Comparison of ENCODE assay signal across 1 cellular context in the genomic region with DNA sequence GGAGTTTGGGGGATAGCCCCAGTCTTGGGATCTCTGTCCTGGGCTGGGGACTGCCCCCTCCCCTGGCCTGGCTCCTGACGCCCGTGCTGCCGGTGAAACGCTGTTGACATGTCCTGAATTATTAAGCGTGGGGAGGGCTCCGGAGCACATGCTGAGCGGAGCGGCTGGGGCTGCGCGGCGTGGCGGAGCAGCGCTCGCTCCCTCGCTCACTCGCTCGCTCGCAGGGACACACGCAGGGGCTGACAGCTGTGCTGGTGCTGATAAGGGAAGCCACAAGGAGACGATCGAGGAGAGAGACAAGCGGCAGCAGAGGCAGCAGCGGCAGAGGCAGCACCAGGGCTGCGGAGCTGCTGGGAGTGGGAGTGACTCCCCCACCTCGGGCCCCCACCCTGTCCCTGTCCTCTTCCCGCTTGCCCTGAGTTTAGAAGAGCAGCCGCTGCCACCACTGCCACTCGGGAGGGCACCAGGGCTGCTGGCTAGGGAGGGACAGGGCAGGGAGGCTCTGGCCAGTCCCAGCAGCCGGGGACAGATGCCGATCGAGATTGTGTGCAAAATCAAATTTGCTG.
TF ChIP-seq lines count a peak whose summit lies in the region.

A gene with protein sequence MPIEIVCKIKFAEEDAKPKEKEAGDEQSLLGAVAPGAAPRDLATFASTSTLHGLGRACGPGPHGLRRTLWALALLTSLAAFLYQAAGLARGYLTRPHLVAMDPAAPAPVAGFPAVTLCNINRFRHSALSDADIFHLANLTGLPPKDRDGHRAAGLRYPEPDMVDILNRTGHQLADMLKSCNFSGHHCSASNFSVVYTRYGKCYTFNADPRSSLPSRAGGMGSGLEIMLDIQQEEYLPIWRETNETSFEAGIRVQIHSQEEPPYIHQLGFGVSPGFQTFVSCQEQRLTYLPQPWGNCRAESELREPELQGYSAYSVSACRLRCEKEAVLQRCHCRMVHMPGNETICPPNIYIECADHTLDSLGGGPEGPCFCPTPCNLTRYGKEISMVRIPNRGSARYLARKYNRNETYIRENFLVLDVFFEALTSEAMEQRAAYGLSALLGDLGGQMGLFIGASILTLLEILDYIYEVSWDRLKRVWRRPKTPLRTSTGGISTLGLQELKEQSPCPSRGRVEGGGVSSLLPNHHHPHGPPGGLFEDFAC (plus strand): TSS at position 287 of the 566 bp plus-strand sequence. CDS start 243 bp downstream, at position 530.

TF ChIP-seq in K562, 482 proteins besides CTCF, POLR2A, EP300 and RAD21 (continued from another document and continues in another):
- TF ChIP-seq, protein P1, sequence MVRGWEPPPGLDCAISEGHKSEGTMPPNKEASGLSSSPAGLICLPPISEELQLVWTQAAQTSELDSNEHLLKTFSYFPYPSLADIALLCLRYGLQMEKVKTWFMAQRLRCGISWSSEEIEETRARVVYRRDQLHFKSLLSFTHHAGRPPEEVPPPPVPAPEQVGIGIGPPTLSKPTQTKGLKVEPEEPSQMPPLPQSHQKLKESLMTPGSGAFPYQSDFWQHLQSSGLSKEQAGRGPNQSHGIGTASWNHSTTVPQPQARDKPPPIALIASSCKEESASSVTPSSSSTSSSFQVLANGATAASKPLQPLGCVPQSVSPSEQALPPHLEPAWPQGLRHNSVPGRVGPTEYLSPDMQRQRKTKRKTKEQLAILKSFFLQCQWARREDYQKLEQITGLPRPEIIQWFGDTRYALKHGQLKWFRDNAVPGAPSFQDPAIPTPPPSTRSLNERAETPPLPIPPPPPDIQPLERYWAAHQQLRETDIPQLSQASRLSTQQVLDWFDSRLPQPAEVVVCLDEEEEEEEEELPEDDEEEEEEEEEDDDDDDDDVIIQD (CRISPR knock-in tag; IDR thresholded peaks at IDR 0.05) = no peak
- TF ChIP-seq PBX2 (CRISPR knock-in tag; IDR thresholded peaks at IDR 0.05; ENCODE audit: low read depth) (0 out of 2 replicates have a peak, but pooled peaks have one; percentile 28), PBX2 (tag; conservative IDR thresholded peaks at IDR 0.05; ENCODE audit: low read depth) (peak; percentile 82), ZNF639 (CRISPR knock-in tag; conservative IDR thresholded peaks at IDR 0.05 in 1 of 2, IDR thresholded peaks at IDR 0.05 in 1 of 2) (peak in 1 of 2 experiments; percentile 84; a peak in 2 of 4 replicates), NCOA4 (IDR thresholded peaks at IDR 0.05; ENCODE audit: partially characterized antibody) (no peak), ZNF518B (CRISPR knock-in tag; IDR thresholded peaks at IDR 0.05) (no peak), KHSRP (IDR thresholded peaks at IDR 0.05) (no peak), KLF10 (CRISPR knock-in tag; IDR thresholded peaks at IDR 0.05) (no peak), ARID1B (IDR thresholded peaks at IDR 0.05) (peak; percentile 98), ZNF354B (CRISPR knock-in tag; IDR thresholded peaks at IDR 0.05) (no peak), SRSF9 (IDR thresholded peaks at IDR 0.05; ENCODE audit: borderline replicate concordance, low read depth, low read length) (no peak), TARDBP (IDR thresholded peaks at IDR 0.05) (peak; percentile 97), ZNF347 (CRISPR knock-in tag; IDR thresholded peaks at IDR 0.05; ENCODE audit: low read depth) (no peak), ZNF23 (CRISPR knock-in tag; IDR thresholded peaks at IDR 0.05) (no peak), ZNF668 (CRISPR knock-in tag; IDR thresholded peaks at IDR 0.05) (no peak), TGIF2 (CRISPR knock-in tag; IDR thresholded peaks at IDR 0.05) (no peak), REST (CRISPR knock-in tag; IDR thresholded peaks at IDR 0.05; ENCODE audit: low read depth) (no peak), ZNF551 (CRISPR knock-in tag; IDR thresholded peaks at IDR 0.05) (no peak), ZNF140 (CRISPR knock-in tag; IDR thresholded peaks at IDR 0.05) (no peak), HMG20B (CRISPR knock-in tag; IDR thresholded peaks at IDR 0.05) (no peak), ASH1L (IDR thresholded peaks at IDR 0.05; ENCODE audit: borderline replicate concordance, low read depth, partially characterized antibody) (no peak), CHD1 (IDR thresholded peaks at IDR 0.05; ENCODE audit: low read length) (no peak), ZFX (CRISPR knock-in tag; IDR thresholded peaks at IDR 0.05) (no peak), ZNF449 (CRISPR knock-in tag; IDR thresholded peaks at IDR 0.05) (peak; percentile 42; the same call in 1 of the 2 replicates), FOXK1 (CRISPR knock-in tag; IDR thresholded peaks at IDR 0.05; ENCODE audit: borderline replicate concordance) (no peak), ZC3H8 (IDR thresholded peaks at IDR 0.05) (no peak), PHB2 (IDR thresholded peaks at IDR 0.05; ENCODE audit: low read depth) (peak; percentile 67; the same call in 1 of the 2 replicates), SMARCC2 (IDR thresholded peaks at IDR 0.05; ENCODE audit: low read depth) (peak; percentile 84), BDP1 (IDR thresholded peaks at IDR 0.05; ENCODE audit: insufficient read depth, insufficient read length) (no peak), SMAD2 (IDR thresholded peaks at IDR 0.05; ENCODE audit: low read depth, low read length) (no peak), ZNF274 (IDR thresholded peaks at IDR 0.05; ENCODE audit: borderline replicate concordance, low read depth, low read length) (peak; percentile 67; the same call in 1 of the 2 replicates), TCFL5 (CRISPR knock-in tag; conservative IDR thresholded peaks at IDR 0.05) (0 out of 2 replicates have a peak, but pooled peaks have one; percentile 27), CCAR2 (IDR thresholded peaks at IDR 0.05; ENCODE audit: low read depth, low read length) (no peak), PTBP1 (IDR thresholded peaks at IDR 0.05; ENCODE audit: low read depth, low read length) (peak; percentile 33; the same call in 1 of the 2 replicates), ZBTB49 (CRISPR knock-in tag; IDR thresholded peaks at IDR 0.05; ENCODE audit: borderline replicate concordance) (no peak), ZBTB1 (CRISPR knock-in tag; IDR thresholded peaks at IDR 0.05; ENCODE audit: borderline replicate concordance, low read depth) (no peak)
- TF ChIP-seq, protein P2, sequence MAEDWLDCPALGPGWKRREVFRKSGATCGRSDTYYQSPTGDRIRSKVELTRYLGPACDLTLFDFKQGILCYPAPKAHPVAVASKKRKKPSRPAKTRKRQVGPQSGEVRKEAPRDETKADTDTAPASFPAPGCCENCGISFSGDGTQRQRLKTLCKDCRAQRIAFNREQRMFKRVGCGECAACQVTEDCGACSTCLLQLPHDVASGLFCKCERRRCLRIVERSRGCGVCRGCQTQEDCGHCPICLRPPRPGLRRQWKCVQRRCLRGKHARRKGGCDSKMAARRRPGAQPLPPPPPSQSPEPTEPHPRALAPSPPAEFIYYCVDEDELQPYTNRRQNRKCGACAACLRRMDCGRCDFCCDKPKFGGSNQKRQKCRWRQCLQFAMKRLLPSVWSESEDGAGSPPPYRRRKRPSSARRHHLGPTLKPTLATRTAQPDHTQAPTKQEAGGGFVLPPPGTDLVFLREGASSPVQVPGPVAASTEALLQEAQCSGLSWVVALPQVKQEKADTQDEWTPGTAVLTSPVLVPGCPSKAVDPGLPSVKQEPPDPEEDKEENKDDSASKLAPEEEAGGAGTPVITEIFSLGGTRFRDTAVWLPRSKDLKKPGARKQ (CRISPR knock-in tag; IDR thresholded peaks at IDR 0.05) = no peak
